ENCODE assay signal across 9 cellular contexts in the genomic region with DNA sequence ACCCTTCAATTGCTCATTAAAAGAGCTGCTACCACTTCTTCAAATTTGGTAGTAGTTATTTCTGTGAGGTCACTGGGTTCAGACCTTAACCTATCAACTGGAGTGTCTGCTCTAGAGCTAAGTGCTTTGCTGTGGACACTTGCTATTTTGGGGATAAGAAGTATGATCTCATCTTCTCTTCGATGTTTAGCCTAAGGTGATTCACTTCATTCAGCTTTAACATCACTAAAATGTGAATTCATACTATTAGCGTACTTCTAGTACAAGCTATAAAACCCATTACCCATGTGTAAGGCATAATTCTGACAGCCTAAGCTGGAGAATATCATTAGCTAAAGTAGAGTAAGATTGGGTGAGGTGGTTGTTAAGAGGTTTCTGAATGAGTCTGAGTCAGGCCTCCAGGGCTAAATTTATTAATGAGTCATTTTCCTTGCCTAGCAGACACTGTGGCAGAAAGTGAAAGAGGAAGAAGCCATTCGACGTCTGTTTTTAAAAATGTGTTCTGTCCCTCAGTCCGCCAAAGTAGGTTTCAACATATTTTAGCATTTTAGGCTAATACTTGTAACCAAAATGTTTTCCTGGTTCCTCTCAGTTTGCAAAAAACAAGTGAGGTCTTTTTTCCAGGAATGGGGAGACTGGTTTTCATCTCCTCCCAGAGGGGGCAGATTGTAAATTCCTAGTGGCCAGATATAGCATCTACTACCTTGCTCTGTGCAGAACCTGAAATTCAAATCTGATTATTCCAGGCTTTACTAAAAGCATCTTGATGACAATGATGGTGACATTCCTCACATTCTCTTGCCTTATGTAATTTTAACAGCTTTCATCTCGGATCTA.
A peak's percentile ranks its signal among the peaks of the same experiment; 100 is the strongest.
DNase-seq lines count a peak whose midpoint lies in the region; ATAC-seq and TF ChIP-seq lines count a peak whose summit lies in the region.
"Had no signal": no experiment of that assay in that cellular context is flagged by ENCODE, and none has a peak within 500 bp of the region (broad histone marks: within the 10 kb centered on the region; RNA-seq: fewer than 3 reads in every experiment).

No MANE protein-coding gene starts in this region.

- peak overlapping the region; percentile 59 for H3K9ac ChIP-seq in PC-3 (ENCODE audit: low read length)
- peak overlapping the region; percentile 85 for H3K9ac ChIP-seq in mesenchymal stem cell (ENCODE audit: low read length)

- H3K4me3 ChIP-seq in PC-3 (ENCODE audit: low read length) (peak overlapping the region; percentile 60), coronary artery (peak overlapping the region; percentile 51), mesenchymal stem cell (ENCODE audit: insufficient read depth in 1 of 2, low read depth in 1 of 2, low read length in 2 of 2) (peak overlapping the region in 1 of 2 experiments; percentile 66)
- H3K4me3 ChIP-seq: HAP-1 had no signal

- no peak overlapping the region for H3K18ac ChIP-seq in mesenchymal stem cell (ENCODE audit: low read depth in 1 of 2, low read length in 2 of 2)

- no peak overlapping the region for H2AK5ac ChIP-seq in mesenchymal stem cell (ENCODE audit: low read length, severe bottlenecking)

- no peak overlapping the region for H4K91ac ChIP-seq in mesenchymal stem cell (ENCODE audit: low read length)

- no peaks in the 10 kb centered on the region for H3K9me2 ChIP-seq in PC-3 (replicated peaks; ENCODE audit: low read length)

- DNase-seq in AG20443 (ENCODE audit: low spot score) (peak; percentile 83), PC-3 (peak; percentile 95), coronary artery (ENCODE audit: low spot score) (no peak), mesenchymal stem cell (peak; percentile 92), NCI-H748 treated with DMSO at 0.1 percent for 48 hours (lab: John Stamatoyannopoulos, UW) (no peak), HuH-7.5 (ENCODE audit: low spot score) (no peak)

- no peaks in the 10 kb centered on the region for H4K20me1 ChIP-seq in PC-3 (ENCODE audit: low read length)

- 21% methylated on average over 3 of the region's 6 CpGs for WGBS in mesenchymal stem cell

- no peak overlapping the region for H3K23ac ChIP-seq in mesenchymal stem cell (ENCODE audit: low read length in 2 of 2)

- no peak overlapping the region for H2BK12ac ChIP-seq in mesenchymal stem cell (ENCODE audit: low read length in 2 of 2)

- H2AFZ ChIP-seq in PC-3 (ENCODE audit: low read length) (peak overlapping the region; percentile 77), mesenchymal stem cell (ENCODE audit: low read depth, low read length) (no peak overlapping the region)

- intact Hi-C loops in PC-3 (cut with micrococcal nuclease) = loop anchor here (1.0 to 2.0 kb wide), 2 partner anchors 20 to 175 kb away; no protein-coding TSS in a partner anchor

- CTCF ChIA-PET in PC-3 (lab: Charles Lee) = interaction anchor here (0.9 kb wide), 2 partner anchors 176 to 180 kb away, joined by 3 read pairs; no protein-coding TSS in a partner anchor

- H3F3A ChIP-seq in PC-3 (ENCODE audit: low read length, unreplicated experiment) = no peaks in the 10 kb centered on the region

- peak overlapping the region; percentile 79 for H3K4me2 ChIP-seq in PC-3 (ENCODE audit: low read length)
- H3K4me2 ChIP-seq in mesenchymal stem cell (ENCODE audit: low read length, poor library complexity, severe bottlenecking) = peak overlapping the region; percentile 38

- H3K9me3 ChIP-seq in PC-3 (ENCODE audit: low read length) = no peaks in the 10 kb centered on the region
- no peaks in the 10 kb centered on the region for H3K9me3 ChIP-seq in mesenchymal stem cell (ENCODE audit: control insufficient read depth, low read length)
- H3K9me3 ChIP-seq: HAP-1 had no signal

- no peaks in the 10 kb centered on the region for H3K79me1 ChIP-seq in mesenchymal stem cell (replicated peaks; ENCODE audit: low read length, poor library complexity, severe bottlenecking)

- H4K8ac ChIP-seq in mesenchymal stem cell (ENCODE audit: low read length) = no peak overlapping the region

- peak; percentile 71 for TF ChIP-seq CTCF in PC-3 (conservative IDR thresholded peaks at IDR 0.05; ENCODE audit: low read depth, low read length)
- no peak for TF ChIP-seq CTCF in coronary artery (IDR thresholded peaks at IDR 0.05)

- no peaks in the 10 kb centered on the region for H3K36me3 ChIP-seq in PC-3 (ENCODE audit: low read depth, low read length)
- no peaks in the 10 kb centered on the region for H3K36me3 ChIP-seq in mesenchymal stem cell (ENCODE audit: control insufficient read depth in 1 of 2, insufficient read depth in 2 of 2, low read depth in 1 of 2, low read length in 2 of 2)
- H3K36me3 ChIP-seq: HAP-1 had no signal

- H3K27ac ChIP-seq in PC-3 (ENCODE audit: low read length) (peak overlapping the region; percentile 75), coronary artery (peak overlapping the region; percentile 34 to 82), mesenchymal stem cell (ENCODE audit: low read length, poor library complexity, severe bottlenecking) (peak overlapping the region; percentile 80)

- ATAC-seq in GM18909 (IDR thresholded peaks at IDR 0.05; ENCODE audit: poor library complexity, unreplicated experiment) (peak; percentile 99), HG03045 (IDR thresholded peaks at IDR 0.05; ENCODE audit: unreplicated experiment) (peak; percentile 99), PC-3 (peak; percentile 99)

- H3K27me3 ChIP-seq in PC-3 (ENCODE audit: low read length) (no peaks in the 10 kb centered on the region), mesenchymal stem cell (ENCODE audit: control insufficient read depth in 1 of 2, insufficient read depth in 1 of 2, low read length in 2 of 2) (no peaks in the 10 kb centered on the region)

- TSS peak; percentile 60 for BruUV-seq in PC-3 (replicated peaks; lab: Mats Ljungman, UMichigan)

- POLR2A ChIA-PET in PC-3 (lab: Charles Lee; ENCODE audit: unreplicated experiment) = interaction anchor here (0.6 to 0.7 kb wide), 6 partner anchors 27 to 217 kb away, joined by 3 to 10 read pairs (median 4); no protein-coding TSS in a partner anchor

- no peaks in the 10 kb centered on the region for H3K79me2 ChIP-seq in PC-3 (ENCODE audit: low read length)

- H3K4me1 ChIP-seq in PC-3 (ENCODE audit: insufficient read depth, low read length) (peaks cover 20% of the 10 kb centered on the region), mesenchymal stem cell (ENCODE audit: control insufficient read depth, insufficient read depth, low read depth, low read length) (no peaks in the 10 kb centered on the region)

- no peak overlapping the region for H3K14ac ChIP-seq in mesenchymal stem cell (ENCODE audit: low read length in 2 of 2)

- no peak overlapping the region for H2BK15ac ChIP-seq in mesenchymal stem cell (ENCODE audit: low read depth, poor library complexity, severe bottlenecking)

- H3K4ac ChIP-seq in mesenchymal stem cell (ENCODE audit: low read depth in 1 of 2, low read length in 2 of 2) = peak overlapping the region in 1 of 2 experiments; percentile 50

- no peak overlapping the region for H2BK5ac ChIP-seq in mesenchymal stem cell (ENCODE audit: low read depth, low read length, poor library complexity, severe bottlenecking)

- H2BK120ac ChIP-seq in mesenchymal stem cell (ENCODE audit: low read depth, low read length) = no peak overlapping the region

Comparison
In these comparisons a context has a peak if more than half of its experiments do, and no peak if none do; other contexts are left out.
1. DNase-seq: peak in AG20443 (single experiment), PC-3 (single experiment) and mesenchymal stem cell (single experiment); none in coronary artery (single experiment), NCI-H748 treated with DMSO at 0.1 percent for 48 hours (single experiment) and HuH-7.5 (single experiment).
2. Peak in every context shown above with its lines, with median percentiles within 50 percentile points of each other: ATAC-seq and H3K27ac ChIP-seq.